ENCODE assay signal across 23 cellular contexts in genomic region chr2:29423267-29423666, GRCh38.
DNase-seq lines count a peak whose midpoint lies in the region; ATAC-seq and TF ChIP-seq lines count a peak whose summit lies in the region.
"Had no signal": no experiment of that assay in that cellular context is flagged by ENCODE, and none has a peak within 500 bp of the region (broad histone marks: within the 10 kb centered on the region; RNA-seq: fewer than 3 reads in every experiment).

No MANE protein-coding gene starts in this region.

- H4K20me1 ChIP-seq in hepatocyte (ENCODE audit: insufficient read depth, poor library complexity, severe bottlenecking), result no peaks in the 10 kb centered on the region

- no peak overlapping the region for H3K4me2 ChIP-seq in hepatocyte

- no peak for TF ChIP-seq EP300 in tibial nerve (IDR thresholded peaks at IDR 0.05)

- H3K27ac ChIP-seq in C4-2B, result peak overlapping the region; percentile 38; the same call in 1 of the 2 replicates
- H3K27ac ChIP-seq in hepatocyte, result peak overlapping the region; percentile 70
- no peak overlapping the region for H3K27ac ChIP-seq in tibial nerve
- H3K27ac ChIP-seq: lower lobe of right lung, parathyroid adenoma, SJCRH30, transverse colon had no signal

- no peaks in the 10 kb centered on the region for H3K79me2 ChIP-seq in hepatocyte
- H3K79me2 ChIP-seq: parathyroid adenoma had no signal

- no peak overlapping the region for H2AFZ ChIP-seq in hepatocyte
- H2AFZ ChIP-seq: parathyroid adenoma had no signal

- TF ChIP-seq CTCF in C4-2B (conservative IDR thresholded peaks at IDR 0.05) (peak; percentile 12; the same call in 1 of the 2 replicates), hepatocyte (IDR thresholded peaks at IDR 0.05; ENCODE audit: poor library complexity) (no peak), tibial nerve (IDR thresholded peaks at IDR 0.05) (no peak)

- H3K4me1 ChIP-seq in hepatocyte (ENCODE audit: insufficient read depth) (peaks cover 12% of the 10 kb centered on the region), tibial nerve (no peaks in the 10 kb centered on the region)
- H3K4me1 ChIP-seq: lower lobe of right lung, parathyroid adenoma had no signal

- WGBS in hepatocyte (ENCODE audit: low lambda C conversion rate, missing lambda C conversion rate), result 47% methylated on average over 5 of the region's 5 CpGs
- 58 to 68% methylated on average over 5 of the region's 5 CpGs for WGBS in tibial nerve, 2 donors

- H3K9me2 ChIP-seq in hepatocyte (replicated peaks; ENCODE audit: insufficient read depth), result no peaks in the 10 kb centered on the region

- H3K9me3 ChIP-seq in hepatocyte (ENCODE audit: low read depth) (no peaks in the 10 kb centered on the region), tibial nerve (no peaks in the 10 kb centered on the region)
- H3K9me3 ChIP-seq: lower lobe of right lung, transverse colon had no signal

- peak; percentile 67 for DNase-seq in NCI-H510A treated with DMSO at 0.1 percent for 48 hours (lab: John Stamatoyannopoulos, UW)
- DNase-seq in hepatocyte (ENCODE audit: low spot score), result peak; percentile 43
- DNase-seq in tibial nerve (ENCODE audit: low spot score in 2 of 2), result no peak
- DNase-seq: activated CD4-positive, alpha-beta T cell treated with anti-CD3 and anti-CD28 coated beads, Interleukin-2, amount 50 U/mL, for 48 hours; activated CD4-positive, CD25-positive, alpha-beta regulatory T cell; activated CD8-positive, alpha-beta memory T cell treated with anti-CD3 and anti-CD28 coated beads, Interleukin-2, amount 50 U/mL, for 48 hours; amygdala; CD4-positive, alpha-beta memory T cell; effector memory CD4-positive, alpha-beta T cell; GF-D8; lower lobe of right lung; NCI-H1694 treated with DMSO at 0.1 percent for 48 hours; NCI-H524 treated with DMSO at 0.1 percent for 48 hours; stimulated activated CD4-positive, alpha-beta T cell treated with anti-CD3 and anti-CD28 coated beads, Interleukin-2, amount 100 ng/mL, for 24 hours; T1000; transverse colon had no signal

- H3K36me3 ChIP-seq in hepatocyte (replicated peaks; ENCODE audit: insufficient read depth, low read depth), result no peaks in the 10 kb centered on the region
- H3K36me3 ChIP-seq in tibial nerve, result no peaks in the 10 kb centered on the region
- H3K36me3 ChIP-seq: lower lobe of right lung, SJCRH30, transverse colon had no signal

- TF ChIP-seq POLR2A in tibial nerve (IDR thresholded peaks at IDR 0.05), result no peak

- no peaks in the 10 kb centered on the region for H3K27me3 ChIP-seq in hepatocyte
- H3K27me3 ChIP-seq in tibial nerve, result no peaks in the 10 kb centered on the region
- H3K27me3 ChIP-seq: SJCRH30, transverse colon had no signal

- peak; percentile 94 for ATAC-seq in GM19351 (IDR thresholded peaks at IDR 0.05; ENCODE audit: unreplicated experiment)
- ATAC-seq in HG03432 (IDR thresholded peaks at IDR 0.05; ENCODE audit: unreplicated experiment), result no peak
- no peak for ATAC-seq in HG03442 (IDR thresholded peaks at IDR 0.05; ENCODE audit: unreplicated experiment)
- ATAC-seq in GM18498 (IDR thresholded peaks at IDR 0.05; ENCODE audit: unreplicated experiment), result no peak
- ATAC-seq: lower lobe of right lung had no signal

- H3K4me3 ChIP-seq in hepatocyte, result no peak overlapping the region
- no peak overlapping the region for H3K4me3 ChIP-seq in tibial nerve
- H3K4me3 ChIP-seq: lower lobe of right lung, SJCRH30, transverse colon had no signal

Comparison
In these comparisons a context has a peak if more than half of its experiments do, and no peak if none do; other contexts are left out.
1. H3K27ac ChIP-seq: peak in C4-2B (single experiment) and hepatocyte (single experiment); none in tibial nerve (0 of 4).
2. DNase-seq: peak in NCI-H510A treated with DMSO at 0.1 percent for 48 hours (single experiment) and hepatocyte (single experiment); none in tibial nerve (0 of 2).